In the genomic region with DNA sequence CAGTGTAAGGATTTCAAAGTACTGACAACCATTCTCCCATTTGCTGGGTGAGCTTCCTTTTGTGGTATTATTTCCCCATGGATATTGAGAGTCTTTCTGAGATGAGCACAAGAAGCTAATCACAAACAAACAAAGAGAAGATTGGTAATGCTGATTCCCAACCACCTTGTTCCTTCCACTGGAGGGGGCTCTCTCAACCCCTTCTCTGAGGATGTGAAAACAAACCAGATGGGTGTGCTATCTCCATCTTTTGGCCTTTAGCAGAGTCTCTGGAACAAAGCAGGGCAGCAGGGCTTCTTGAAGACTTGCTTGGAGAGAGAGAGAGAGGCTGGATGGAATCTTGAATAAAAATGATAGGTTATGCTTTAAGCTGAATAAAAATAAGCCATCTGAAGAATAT, we compare ENCODE assay signal across 10 cellular contexts.
A peak's percentile ranks its signal among the peaks of the same experiment; 100 is the strongest.
DNase-seq lines count a peak whose midpoint lies in the region; ATAC-seq, FAIRE-seq and TF ChIP-seq lines count a peak whose summit lies in the region.
"Had no signal": no experiment of that assay in that cellular context is flagged by ENCODE, and none has a peak within 500 bp of the region (broad histone marks: within the 10 kb centered on the region; RNA-seq: fewer than 3 reads in every experiment).

No MANE protein-coding gene starts in this region.

- no TSS peak for BruUV-seq in GM12878 (replicated peaks; lab: Mats Ljungman, UMichigan)

- no peaks in the 10 kb centered on the region for H3F3A ChIP-seq in neural cell (ENCODE audit: insufficient read depth, low read length, poor library complexity, severe bottlenecking)

- H3K79me2 ChIP-seq in GM12878 (ENCODE audit: control insufficient read depth, insufficient read depth, low read length) = no peaks in the 10 kb centered on the region
- no peaks in the 10 kb centered on the region for H3K79me2 ChIP-seq in neural cell (replicated peaks; ENCODE audit: insufficient read depth, low read length)

- H3K36me3 ChIP-seq in MG63 (no peaks in the 10 kb centered on the region), GM12878 (ENCODE audit: control insufficient read depth in 2 of 2, insufficient read depth in 2 of 2, low read length in 1 of 2) (no peaks in the 10 kb centered on the region), neural cell (ENCODE audit: insufficient read depth, low read length) (no peaks in the 10 kb centered on the region), aorta (ENCODE audit: control insufficient read depth in 1 of 2, insufficient read depth in 2 of 2, low read length in 1 of 2) (no peaks in the 10 kb centered on the region), Peyer's patch (no peaks in the 10 kb centered on the region)

- H3K27me3 ChIP-seq in MG63 = no peaks in the 10 kb centered on the region
- no peaks in the 10 kb centered on the region for H3K27me3 ChIP-seq in GM12878 (replicated peaks in 1 of 2; ENCODE audit: control insufficient read depth in 2 of 2, insufficient read depth in 2 of 2, low read length in 1 of 2)
- H3K27me3 ChIP-seq in neural cell (ENCODE audit: insufficient read depth, low read depth, low read length) = no peaks in the 10 kb centered on the region
- no peaks in the 10 kb centered on the region for H3K27me3 ChIP-seq in aorta (ENCODE audit: control insufficient read depth in 1 of 2, insufficient read depth in 2 of 2, low read length in 1 of 2)
- H3K27me3 ChIP-seq in Peyer's patch = no peaks in the 10 kb centered on the region

- RAD21 ChIA-PET in GM12878 (lab: Charles Lee; ENCODE audit: unreplicated experiment) = interaction anchor here (0.6 to 2.4 kb wide), 17 partner anchors 17 to 856 kb away, joined by 3 to 14 read pairs (median 4); no protein-coding TSS in a partner anchor

- H3K4me3 ChIP-seq in MG63 (no peak overlapping the region), GM12878 (no peak overlapping the region), neural cell (ENCODE audit: low read length) (no peak overlapping the region), aorta (ENCODE audit: low read length in 2 of 2) (no peak overlapping the region), Peyer's patch (no peak overlapping the region)

- no peaks in the 10 kb centered on the region for H3K9me2 ChIP-seq in neural cell (ENCODE audit: insufficient read depth, low read length)

- no peak overlapping the region for H3K9ac ChIP-seq in GM12878 (ENCODE audit: control insufficient read depth, insufficient read depth, low read length)
- no peak overlapping the region for H3K9ac ChIP-seq in neural cell (ENCODE audit: low read length)

- H3K27ac ChIP-seq in GM12878 (ENCODE audit: control insufficient read depth, insufficient read depth) (no peak overlapping the region), neural cell (ENCODE audit: low read length) (no peak overlapping the region), aorta (ENCODE audit: low read depth in 1 of 2, low read length in 2 of 2) (no peak overlapping the region), Peyer's patch (no peak overlapping the region)
- H3K27ac ChIP-seq: VCaP had no signal

- TF ChIP-seq POLR2A in GM12878 (IDR thresholded peaks at IDR 0.05; ENCODE audit: low read depth, low read length) (no peak), Peyer's patch (IDR thresholded peaks at IDR 0.05) (no peak)

- no peak for FAIRE-seq in GM12878 (lab: Jason Lieb, UNC)

- H3K4me1 ChIP-seq in GM12878 (ENCODE audit: control insufficient read depth, insufficient read depth, low read length) (no peaks in the 10 kb centered on the region), aorta (ENCODE audit: control insufficient read depth in 1 of 2, insufficient read depth in 2 of 2, low read length in 2 of 2) (no peaks in the 10 kb centered on the region), Peyer's patch (no peaks in the 10 kb centered on the region)

- SMC1A ChIA-PET in GM12878 (lab: Charles Lee; ENCODE audit: uncharacterized antibody, unreplicated experiment) = interaction anchor here (0.7 to 3.4 kb wide), 22 partner anchors 20 to 687 kb away, joined by 3 to 16 read pairs (median 4); no protein-coding TSS in a partner anchor

- no peaks in the 10 kb centered on the region for H4K20me1 ChIP-seq in GM12878 (ENCODE audit: control insufficient read depth, insufficient read depth)
- no peaks in the 10 kb centered on the region for H4K20me1 ChIP-seq in neural cell (ENCODE audit: insufficient read depth)

- DNase-seq in EL = peak; percentile 34
- peak; percentile 1 for DNase-seq in MG63
- DNase-seq in GM12878 (ENCODE audit: low read depth, low spot score) = no peak
- DNase-seq in aorta = no peak
- no peak for DNase-seq in ureter (ENCODE audit: low spot score)
- no peak for DNase-seq in Peyer's patch
- no peak for DNase-seq in LoVo (ENCODE audit: low spot score)
- DNase-seq: stimulated activated CD8-positive, alpha-beta memory T cell treated with anti-CD3 and anti-CD28 coated beads, Interleukin-4, amount 100 ng/mL, for 48 hours had no signal

- H2AFZ ChIP-seq in GM12878 (ENCODE audit: control insufficient read depth, low read depth, low read length) (no peak overlapping the region), neural cell (ENCODE audit: low read depth, low read length) (no peak overlapping the region)

- in situ Hi-C loops in GM12878 (cut with MboI) = no loop called here

- intact Hi-C loops in GM12878 (cut with micrococcal nuclease; ENCODE audit: unreplicated experiment) (loop anchor here (5.0 to 10.0 kb wide), 2 partner anchors 576 to 889 kb away; a partner anchor contains a TSS), aorta (cut with DNase I) (no loop called here)

- no peak for TF ChIP-seq EP300 in GM12878 (IDR thresholded peaks at IDR 0.05; ENCODE audit: borderline replicate concordance in 1 of 2, control insufficient read depth in 1 of 2, low read depth in 2 of 2, low read length in 2 of 2)
- no peak for TF ChIP-seq EP300 in neural cell (conservative IDR thresholded peaks at IDR 0.05; ENCODE audit: poor library complexity, severe bottlenecking)

- POLR2A ChIA-PET in GM12878 (lab: Charles Lee) = no interaction called here

- CTCF ChIA-PET in GM12878 (lab: Yijun Ruan, JAX) = interaction anchor here (0.7 to 2.8 kb wide), 19 partner anchors 8 to 885 kb away, joined by 3 to 14 read pairs (median 4); no protein-coding TSS in a partner anchor

- H3K9me3 ChIP-seq in MG63 (no peaks in the 10 kb centered on the region), GM12878 (replicated peaks; ENCODE audit: control insufficient read depth, insufficient read depth, low read length) (no peaks in the 10 kb centered on the region), neural cell (ENCODE audit: low read length) (no peaks in the 10 kb centered on the region), aorta (ENCODE audit: control insufficient read depth, low read length) (peaks cover 2% of the 10 kb centered on the region), Peyer's patch (no peaks in the 10 kb centered on the region)

- TF ChIP-seq CTCF in GM12878 (IDR thresholded peaks at IDR 0.05 in 2 of 3, conservative IDR thresholded peaks at IDR 0.05 in 1 of 3; ENCODE audit: control insufficient read depth in 2 of 3, extremely low read depth in 1 of 3, insufficient read depth in 1 of 3, low read depth in 3 of 3, low read length in 3 of 3) (peak in 2 of 3 experiments; percentile 41 to 45; a peak in 4 of 6 replicates), neural cell (IDR thresholded peaks at IDR 0.05; ENCODE audit: poor library complexity, severe bottlenecking) (peak; percentile 47), Peyer's patch (IDR thresholded peaks at IDR 0.05) (no peak)

- TF ChIP-seq RAD21 in GM12878 (IDR thresholded peaks at IDR 0.05; ENCODE audit: insufficient read depth, low read depth, low read length) = no peak
- TF ChIP-seq RAD21 in neural cell (conservative IDR thresholded peaks at IDR 0.05) = peak; percentile 30

- ATAC-seq in GM12878 = peak; percentile 87
- no peak for ATAC-seq in aorta (ENCODE audit: low FRiP score)

- no peak overlapping the region for H3K4me2 ChIP-seq in GM12878 (ENCODE audit: control insufficient read depth, insufficient read depth)
- H3K4me2 ChIP-seq in neural cell (ENCODE audit: low read length) = no peak overlapping the region

TF ChIP-seq in GM12878, 131 proteins besides CTCF, POLR2A, EP300 and RAD21:
- TF ChIP-seq SRF (IDR thresholded peaks at IDR 0.05; ENCODE audit: low read depth in 2 of 2, low read length in 2 of 2) (no peak), SMC3 (IDR thresholded peaks at IDR 0.05; ENCODE audit: borderline replicate concordance, low read length) (peak; percentile 38; the same call in 1 of the 2 replicates), IKZF1 (conservative IDR thresholded peaks at IDR 0.05) (no peak), RFX5 (IDR thresholded peaks at IDR 0.05; ENCODE audit: low read depth, low read length) (no peak)

TF ChIP-seq in neural cell, 6 proteins besides CTCF, POLR2A, EP300 and RAD21:
- peak; percentile 21 for TF ChIP-seq SMC3 (conservative IDR thresholded peaks at IDR 0.05; ENCODE audit: poor library complexity)
- no peak for TF ChIP-seq MXI1 (conservative IDR thresholded peaks at IDR 0.05; ENCODE audit: poor library complexity, severe bottlenecking)
TF ChIP-seq in neural cell: peak in this region for 1.

Comparison
In these comparisons a context has a peak if more than half of its experiments do, and no peak if none do; other contexts are left out.
1. DNase-seq: peak in EL (single experiment) and MG63 (single experiment); none in GM12878 (single experiment), aorta (0 of 2), ureter (single experiment), Peyer's patch (0 of 3) and LoVo (single experiment).
2. CTCF ChIP-seq: peak in GM12878 (2 of 3) and neural cell (single experiment); none in Peyer's patch (0 of 6).